In genomic region chr17:17582372-17582771, GRCh38 we compare ENCODE assay signal across 23 cellular contexts.
"Had no signal": no experiment of that assay in that cellular context is flagged by ENCODE, and none has a peak within 500 bp of the region (broad histone marks: within the 10 kb centered on the region; RNA-seq: fewer than 3 reads in every experiment).

No MANE protein-coding gene starts in this region.

- H3K36me3 Mint-ChIP-seq: activated naive CD8-positive, alpha-beta T cell had no signal

- H3K27ac Mint-ChIP-seq: activated CD4-positive, alpha-beta memory T cell treated with anti-CD3 and anti-CD28 coated beads, Interleukin-2, amount 10 ng/mL, durations not matched to agents 7 days and 5 days; activated CD4-positive, alpha-beta T cell treated with anti-CD3 and anti-CD28 coated beads for 36 hours; activated naive CD4-positive, alpha-beta T cell treated with anti-CD3 and anti-CD28 coated beads for 36 hours; activated naive CD8-positive, alpha-beta T cell; activated T-helper 17 cell treated with anti-CD3 and anti-CD28 coated beads, Interleukin-2, amount 50 U/mL, for 72 hours; T-cell had no signal

- ATAC-seq: activated CD4-positive, alpha-beta T cell treated with anti-CD3 and anti-CD28 coated beads for 36 hours; activated T-helper 17 cell treated with anti-CD3 and anti-CD28 coated beads, Interleukin-2, amount 50 U/mL, for 72 hours; T-cell had no signal

- H3K27ac ChIP-seq: brain microvascular endothelial cell, SK-N-MC, VCaP had no signal

- H3K36me3 ChIP-seq: brain microvascular endothelial cell had no signal

- H3K9me3 Mint-ChIP-seq: activated CD4-positive, alpha-beta memory T cell treated with anti-CD3 and anti-CD28 coated beads, Interleukin-2, amount 10 ng/mL, durations not matched to agents 7 days and 5 days; activated naive CD4-positive, alpha-beta T cell treated with anti-CD3 and anti-CD28 coated beads for 36 hours; activated T-helper 17 cell treated with anti-CD3 and anti-CD28 coated beads, Interleukin-2, amount 50 U/mL, for 72 hours; T-cell had no signal

- H3K27me3 Mint-ChIP-seq: activated CD4-positive, alpha-beta memory T cell treated with anti-CD3 and anti-CD28 coated beads, Interleukin-2, amount 10 ng/mL, durations not matched to agents 7 days and 5 days; activated CD4-positive, alpha-beta T cell treated with anti-CD3 and anti-CD28 coated beads for 36 hours; activated naive CD8-positive, alpha-beta T cell; activated T-helper 17 cell treated with anti-CD3 and anti-CD28 coated beads, Interleukin-2, amount 50 U/mL, for 72 hours; T-cell had no signal

- H3K4me3 ChIP-seq: SK-N-MC had no signal

- DNase-seq: activated CD4-positive, alpha-beta memory T cell treated with anti-CD3 and anti-CD28 coated beads, Interleukin-2, amount 10 ng/mL, durations not matched to agents 7 days and 5 days; activated CD4-positive, alpha-beta T cell treated with anti-CD3 and anti-CD28 coated beads for 36 hours; activated CD4-positive, alpha-beta T cell treated with anti-CD3 and anti-CD28 coated beads, Interleukin-2, amount 50 U/mL, for 1 hour; activated gamma-delta T cell; activated naive CD4-positive, alpha-beta T cell treated with anti-CD3 and anti-CD28 coated beads for 36 hours; activated T-cell treated with anti-CD3 and anti-CD28 coated beads for 4 hours; activated T-cell treated with anti-CD3 and anti-CD28 coated beads, Interleukin-2, amount 50 U/mL, for 48 hours; brain microvascular endothelial cell; caudate nucleus; KBM-7; NCI-H1048; NCI-H146; NCI-H1930; NCI-H2107; NCI-H510A treated with DMSO at 0.1 percent for 48 hours; NCI-H69; NK-92 treated with Interleukin-12 subunit alpha and Interleukin-12 subunit beta, amount 100 ng/mL, for 24 hours; SIG-M5; T-cell had no signal

- H3K27me3 ChIP-seq: brain microvascular endothelial cell had no signal

- H3K4me3 Mint-ChIP-seq: activated CD4-positive, alpha-beta memory T cell treated with anti-CD3 and anti-CD28 coated beads, Interleukin-2, amount 10 ng/mL, durations not matched to agents 7 days and 5 days; activated CD4-positive, alpha-beta T cell treated with anti-CD3 and anti-CD28 coated beads for 36 hours; activated naive CD4-positive, alpha-beta T cell treated with anti-CD3 and anti-CD28 coated beads for 36 hours; activated naive CD8-positive, alpha-beta T cell; activated T-helper 17 cell treated with anti-CD3 and anti-CD28 coated beads, Interleukin-2, amount 50 U/mL, for 72 hours; T-cell had no signal

- H3K4me1 Mint-ChIP-seq: activated CD4-positive, alpha-beta memory T cell treated with anti-CD3 and anti-CD28 coated beads, Interleukin-2, amount 10 ng/mL, durations not matched to agents 7 days and 5 days; activated T-helper 17 cell treated with anti-CD3 and anti-CD28 coated beads, Interleukin-2, amount 50 U/mL, for 72 hours had no signal
